Comparison of ENCODE assay signal across 19 cellular contexts in the genomic region with DNA sequence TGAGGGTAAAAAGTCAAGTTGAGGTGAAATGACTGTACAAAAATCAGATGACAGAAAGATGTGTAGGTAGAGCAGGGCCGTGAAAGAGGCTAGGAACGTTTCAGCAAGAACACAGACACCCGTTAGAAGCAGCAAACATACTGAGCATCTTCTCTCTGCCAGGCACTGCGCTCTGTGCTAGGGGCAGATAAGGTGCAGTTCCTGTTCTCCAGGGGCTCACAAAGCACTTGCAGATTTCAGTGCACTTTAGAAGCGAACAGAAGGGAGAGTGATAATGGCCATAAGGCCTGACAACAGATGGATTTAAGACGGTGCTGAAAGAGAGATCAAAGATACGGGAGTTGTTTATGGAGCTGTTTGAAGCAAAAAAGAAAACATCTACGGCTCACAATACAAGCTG.
DNase-seq lines count a peak whose midpoint lies in the region; ATAC-seq and TF ChIP-seq lines count a peak whose summit lies in the region.
"Had no signal": no experiment of that assay in that cellular context is flagged by ENCODE, and none has a peak within 500 bp of the region (broad histone marks: within the 10 kb centered on the region; RNA-seq: fewer than 3 reads in every experiment).

No MANE protein-coding gene starts in this region.

- H3K36me3 Mint-ChIP-seq in WTC11 (no peaks in the 10 kb centered on the region), nephron progenitor cell (ENCODE audit: low read depth) (no peaks in the 10 kb centered on the region)

- CTCF ChIA-PET in WTC11 (lab: Charles Lee), result interaction anchor here (1.3 kb wide), 1 partner anchor 27 kb away, joined by 4 read pairs; no protein-coding TSS in a partner anchor

- POLR2A ChIA-PET in WTC11 (lab: Charles Lee), result no interaction called here

- DNase-seq in WTC11 (ENCODE audit: low spot score) (no peak), nephron progenitor cell (no peak), NCI-H2227 treated with DMSO at 0.1 percent for 48 hours (lab: John Stamatoyannopoulos, UW) (no peak), activated T-cell treated with anti-CD3 and anti-CD28 coated beads for 4 hours (no peak), NCI-H1417 (lab: John Stamatoyannopoulos, UW) (no peak), NCI-H146 treated with DMSO at 0.1 percent for 48 hours (lab: John Stamatoyannopoulos, UW; ENCODE audit: unreplicated experiment) (no peak)
- DNase-seq: activated CD8-positive, alpha-beta T cell treated with anti-CD3 and anti-CD28 coated beads, Interleukin-2, amount 10 ng/mL, durations not matched to agents 7 days and 5 days; central memory CD4-positive, alpha-beta T cell; effector memory CD8-positive, alpha-beta T cell; left cardiac atrium; NCI-H1694 treated with DMSO at 0.1 percent for 48 hours; NCI-H510A; ovary; stimulated activated CD4-positive, alpha-beta T cell treated with anti-CD3 and anti-CD28 coated beads, Interleukin-4, amount 100 ng/mL, for 4 hours; testis had no signal

- H3K27me3 Mint-ChIP-seq in WTC11 (ENCODE audit: low read depth) (peaks cover 6% of the 10 kb centered on the region; the same call in 1 of the 2 replicates), nephron progenitor cell (ENCODE audit: low read depth, poor library complexity) (no peaks in the 10 kb centered on the region)

- no peak overlapping the region for H3K4me3 Mint-ChIP-seq in WTC11
- peak overlapping the region; percentile 29 for H3K4me3 Mint-ChIP-seq in nephron progenitor cell
- H3K4me3 Mint-ChIP-seq: activated CD8-positive, alpha-beta T cell treated with anti-CD3 and anti-CD28 coated beads, Interleukin-2, amount 10 ng/mL, durations not matched to agents 7 days and 5 days; activated T-helper 1 cell treated with anti-CD3 and anti-CD28 coated beads, Interleukin-12 subunit alpha, Interleukin-12 subunit beta, Interleukin-2, Interleukin-4 antibody, amounts not matched to agents 30 ng/mL and 10 ng/mL and 1 ng/mL, durations not matched to agents 14 hours and 24 hours and 36 hours; effector memory CD8-positive, alpha-beta T cell had no signal

- TF ChIP-seq CTCF in WTC11 (IDR thresholded peaks at IDR 0.05) (no peak), nephron progenitor cell (IDR thresholded peaks at IDR 0.05) (no peak)

- ATAC-seq in GM18867 (IDR thresholded peaks at IDR 0.05; ENCODE audit: unreplicated experiment) (peak; percentile 33), HG02870 (IDR thresholded peaks at IDR 0.05; ENCODE audit: unreplicated experiment) (peak; percentile 51), WTC11 (peak; percentile 18; the same call in 1 of the 2 replicates)
- ATAC-seq: activated CD8-positive, alpha-beta T cell treated with anti-CD3 and anti-CD28 coated beads, Interleukin-2, amount 10 ng/mL, durations not matched to agents 7 days and 5 days; effector memory CD8-positive, alpha-beta T cell; left cardiac atrium; Panc1 had no signal

- H3K9me3 Mint-ChIP-seq in WTC11, result peaks cover 3% of the 10 kb centered on the region; the same call in 1 of the 2 replicates
- H3K9me3 Mint-ChIP-seq in nephron progenitor cell, result no peaks in the 10 kb centered on the region
- H3K9me3 Mint-ChIP-seq: activated T-helper 1 cell treated with anti-CD3 and anti-CD28 coated beads, Interleukin-12 subunit alpha, Interleukin-12 subunit beta, Interleukin-2, Interleukin-4 antibody, amounts not matched to agents 30 ng/mL and 10 ng/mL and 1 ng/mL, durations not matched to agents 14 hours and 24 hours and 36 hours; effector memory CD8-positive, alpha-beta T cell had no signal

- H3K27ac Mint-ChIP-seq in WTC11 (no peak overlapping the region), nephron progenitor cell (peak overlapping the region; percentile 17)
- H3K27ac Mint-ChIP-seq: activated CD8-positive, alpha-beta T cell treated with anti-CD3 and anti-CD28 coated beads, Interleukin-2, amount 10 ng/mL, durations not matched to agents 7 days and 5 days; activated T-helper 1 cell treated with anti-CD3 and anti-CD28 coated beads, Interleukin-12 subunit alpha, Interleukin-12 subunit beta, Interleukin-2, Interleukin-4 antibody, amounts not matched to agents 30 ng/mL and 10 ng/mL and 1 ng/mL, durations not matched to agents 14 hours and 24 hours and 36 hours; effector memory CD8-positive, alpha-beta T cell had no signal

- H3K4me1 Mint-ChIP-seq in WTC11 (peaks cover 14% of the 10 kb centered on the region), nephron progenitor cell (peaks cover 25% of the 10 kb centered on the region)

TF ChIP-seq in WTC11, 78 proteins besides CTCF, POLR2A, EP300 and RAD21 (continues in another document):
- TF ChIP-seq, protein P1, sequence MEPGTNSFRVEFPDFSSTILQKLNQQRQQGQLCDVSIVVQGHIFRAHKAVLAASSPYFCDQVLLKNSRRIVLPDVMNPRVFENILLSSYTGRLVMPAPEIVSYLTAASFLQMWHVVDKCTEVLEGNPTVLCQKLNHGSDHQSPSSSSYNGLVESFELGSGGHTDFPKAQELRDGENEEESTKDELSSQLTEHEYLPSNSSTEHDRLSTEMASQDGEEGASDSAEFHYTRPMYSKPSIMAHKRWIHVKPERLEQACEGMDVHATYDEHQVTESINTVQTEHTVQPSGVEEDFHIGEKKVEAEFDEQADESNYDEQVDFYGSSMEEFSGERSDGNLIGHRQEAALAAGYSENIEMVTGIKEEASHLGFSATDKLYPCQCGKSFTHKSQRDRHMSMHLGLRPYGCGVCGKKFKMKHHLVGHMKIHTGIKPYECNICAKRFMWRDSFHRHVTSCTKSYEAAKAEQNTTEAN (CRISPR knock-in tag; IDR thresholded peaks at IDR 0.05), result no peak
- TF ChIP-seq, protein P2, sequence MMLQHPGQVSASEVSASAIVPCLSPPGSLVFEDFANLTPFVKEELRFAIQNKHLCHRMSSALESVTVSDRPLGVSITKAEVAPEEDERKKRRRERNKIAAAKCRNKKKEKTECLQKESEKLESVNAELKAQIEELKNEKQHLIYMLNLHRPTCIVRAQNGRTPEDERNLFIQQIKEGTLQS (CRISPR knock-in tag; conservative IDR thresholded peaks at IDR 0.05), result no peak
- TF ChIP-seq NFYB (CRISPR knock-in tag; conservative IDR thresholded peaks at IDR 0.05; ENCODE audit: low read depth) (no peak), ZNF121 (CRISPR knock-in tag; IDR thresholded peaks at IDR 0.05) (no peak), ETV6 (CRISPR knock-in tag; IDR thresholded peaks at IDR 0.05) (no peak), FOXK1 (CRISPR knock-in tag; IDR thresholded peaks at IDR 0.05) (no peak), ESRRA (CRISPR knock-in tag; IDR thresholded peaks at IDR 0.05; ENCODE audit: borderline replicate concordance) (no peak)
- TF ChIP-seq, protein P3, sequence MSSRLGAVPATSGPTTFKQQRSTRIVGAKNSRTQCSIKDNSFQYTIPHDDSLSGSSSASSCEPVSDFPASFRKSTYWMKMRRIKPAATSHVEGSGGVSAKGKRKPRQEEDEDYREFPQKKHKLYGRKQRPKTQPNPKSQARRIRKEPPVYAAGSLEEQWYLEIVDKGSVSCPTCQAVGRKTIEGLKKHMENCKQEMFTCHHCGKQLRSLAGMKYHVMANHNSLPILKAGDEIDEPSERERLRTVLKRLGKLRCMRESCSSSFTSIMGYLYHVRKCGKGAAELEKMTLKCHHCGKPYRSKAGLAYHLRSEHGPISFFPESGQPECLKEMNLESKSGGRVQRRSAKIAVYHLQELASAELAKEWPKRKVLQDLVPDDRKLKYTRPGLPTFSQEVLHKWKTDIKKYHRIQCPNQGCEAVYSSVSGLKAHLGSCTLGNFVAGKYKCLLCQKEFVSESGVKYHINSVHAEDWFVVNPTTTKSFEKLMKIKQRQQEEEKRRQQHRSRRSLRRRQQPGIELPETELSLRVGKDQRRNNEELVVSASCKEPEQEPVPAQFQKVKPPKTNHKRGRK (CRISPR knock-in tag; IDR thresholded peaks at IDR 0.05; ENCODE audit: borderline replicate concordance), result no peak
- TF ChIP-seq, protein P4, sequence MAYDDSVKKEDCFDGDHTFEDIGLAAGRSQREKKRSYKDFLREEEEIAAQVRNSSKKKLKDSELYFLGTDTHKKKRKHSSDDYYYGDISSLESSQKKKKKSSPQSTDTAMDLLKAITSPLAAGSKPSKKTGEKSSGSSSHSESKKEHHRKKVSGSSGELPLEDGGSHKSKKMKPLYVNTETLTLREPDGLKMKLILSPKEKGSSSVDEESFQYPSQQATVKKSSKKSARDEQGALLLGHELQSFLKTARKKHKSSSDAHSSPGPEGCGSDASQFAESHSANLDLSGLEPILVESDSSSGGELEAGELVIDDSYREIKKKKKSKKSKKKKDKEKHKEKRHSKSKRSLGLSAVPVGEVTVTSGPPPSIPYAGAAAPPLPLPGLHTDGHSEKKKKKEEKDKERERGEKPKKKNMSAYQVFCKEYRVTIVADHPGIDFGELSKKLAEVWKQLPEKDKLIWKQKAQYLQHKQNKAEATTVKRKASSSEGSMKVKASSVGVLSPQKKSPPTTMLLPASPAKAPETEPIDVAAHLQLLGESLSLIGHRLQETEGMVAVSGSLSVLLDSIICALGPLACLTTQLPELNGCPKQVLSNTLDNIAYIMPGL (CRISPR knock-in tag; IDR thresholded peaks at IDR 0.05), result no peak
- TF ChIP-seq, protein P5, sequence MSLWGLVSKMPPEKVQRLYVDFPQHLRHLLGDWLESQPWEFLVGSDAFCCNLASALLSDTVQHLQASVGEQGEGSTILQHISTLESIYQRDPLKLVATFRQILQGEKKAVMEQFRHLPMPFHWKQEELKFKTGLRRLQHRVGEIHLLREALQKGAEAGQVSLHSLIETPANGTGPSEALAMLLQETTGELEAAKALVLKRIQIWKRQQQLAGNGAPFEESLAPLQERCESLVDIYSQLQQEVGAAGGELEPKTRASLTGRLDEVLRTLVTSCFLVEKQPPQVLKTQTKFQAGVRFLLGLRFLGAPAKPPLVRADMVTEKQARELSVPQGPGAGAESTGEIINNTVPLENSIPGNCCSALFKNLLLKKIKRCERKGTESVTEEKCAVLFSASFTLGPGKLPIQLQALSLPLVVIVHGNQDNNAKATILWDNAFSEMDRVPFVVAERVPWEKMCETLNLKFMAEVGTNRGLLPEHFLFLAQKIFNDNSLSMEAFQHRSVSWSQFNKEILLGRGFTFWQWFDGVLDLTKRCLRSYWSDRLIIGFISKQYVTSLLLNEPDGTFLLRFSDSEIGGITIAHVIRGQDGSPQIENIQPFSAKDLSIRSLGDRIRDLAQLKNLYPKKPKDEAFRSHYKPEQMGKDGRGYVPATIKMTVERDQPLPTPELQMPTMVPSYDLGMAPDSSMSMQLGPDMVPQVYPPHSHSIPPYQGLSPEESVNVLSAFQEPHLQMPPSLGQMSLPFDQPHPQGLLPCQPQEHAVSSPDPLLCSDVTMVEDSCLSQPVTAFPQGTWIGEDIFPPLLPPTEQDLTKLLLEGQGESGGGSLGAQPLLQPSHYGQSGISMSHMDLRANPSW (CRISPR knock-in tag; conservative IDR thresholded peaks at IDR 0.05; ENCODE audit: low read depth), result no peak
